Comparison of ENCODE assay signal across 1 cellular context in the genomic region with DNA sequence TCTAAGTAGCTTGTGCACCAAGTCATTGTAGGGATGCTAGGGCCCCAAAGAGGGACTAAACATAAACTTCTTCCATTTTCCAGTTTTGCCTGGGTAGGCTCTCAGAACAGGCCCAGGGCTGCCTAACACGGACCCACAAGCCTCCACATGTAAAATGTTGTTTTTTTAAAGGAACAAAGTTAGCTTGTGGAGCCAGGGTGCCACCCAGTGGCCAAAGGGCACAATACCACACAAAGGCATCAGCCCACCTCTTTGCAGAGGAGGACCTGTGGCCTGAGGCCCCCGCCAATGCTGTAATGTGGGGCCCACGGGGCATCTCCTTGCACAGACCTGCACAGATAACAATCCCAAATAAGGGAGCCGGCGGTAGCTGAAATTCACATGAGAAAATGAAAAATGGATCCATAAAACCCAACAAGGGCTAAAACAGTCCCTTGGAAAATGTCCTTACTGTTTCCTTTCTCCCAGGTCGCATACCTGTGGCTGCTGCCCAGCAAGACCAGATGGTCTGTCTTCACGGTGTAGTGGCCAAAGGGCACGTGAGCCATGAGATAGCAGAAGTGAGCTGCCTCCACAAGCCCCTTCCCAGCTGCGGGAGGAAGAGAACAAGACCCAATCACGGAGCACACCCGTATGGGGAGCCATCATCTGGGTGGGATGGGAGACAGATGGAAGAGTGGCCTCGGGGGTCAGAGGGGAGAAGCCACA.
TF ChIP-seq lines count a peak whose summit lies in the region.

No MANE protein-coding gene starts in this region.

TF ChIP-seq in SK-N-SH treated with all-trans-retinoic acid at 6 μM for 48 hours, 23 proteins besides CTCF, POLR2A, EP300 and RAD21 (continued from another document):
- TF ChIP-seq ZNF8 (CRISPR knock-in tag; IDR thresholded peaks at IDR 0.05): no peak
- no peak for TF ChIP-seq ARNTL (CRISPR knock-in tag; IDR thresholded peaks at IDR 0.05; ENCODE audit: borderline replicate concordance, low read depth)
- no peak for TF ChIP-seq TCF4 (CRISPR knock-in tag; IDR thresholded peaks at IDR 0.05; ENCODE audit: borderline replicate concordance)
- TF ChIP-seq ESRRG (CRISPR knock-in tag; IDR thresholded peaks at IDR 0.05): no peak
